8 cellular contexts compared by ENCODE assay signal in genomic region chr17:1492249-1493206, GRCh38. TPM values are rescaled to one million over a fixed set of nuclear protein-coding genes. Genes with fewer than 3 reads are reported as not detected.
DNase-seq lines count a peak whose midpoint lies in the region; ATAC-seq lines count a peak whose summit lies in the region.

Gene MYO1C, minus strand, starts transcription at chr17:1492686. Its CDS starts 199 bp downstream, at chr17:1492487.

- peak within 1 kb of the TSS; percentile 53 for H3K18ac ChIP-seq in mesendoderm (ENCODE audit: low read length)

- H2AK5ac ChIP-seq in mesendoderm (ENCODE audit: low read length) = peak within 1 kb of the TSS; percentile 55

- no peak within 1 kb of the TSS for H4K8ac ChIP-seq in mesendoderm (ENCODE audit: low read depth, low read length)

- H3K4me1 ChIP-seq in Karpas-422 (ENCODE audit: low read length) (peaks cover 27% of the 10 kb centered on the region), mesendoderm (ENCODE audit: control insufficient read depth, low read depth, low read length) (peaks cover 2% of the 10 kb centered on the region)

- H3K4me2 ChIP-seq in Karpas-422 (ENCODE audit: low read depth, low read length, poor library complexity, severe bottlenecking) (peak within 1 kb of the TSS; percentile 74), mesendoderm (ENCODE audit: low read length) (peak within 1 kb of the TSS; percentile 85)

- peak within 1 kb of the TSS; percentile 56 for H3K23ac ChIP-seq in mesendoderm (ENCODE audit: low read length)

- H2AFZ ChIP-seq in Karpas-422 (ENCODE audit: low read length) = peak within 1 kb of the TSS; percentile 61

- H3K79me2 ChIP-seq in Karpas-422 (ENCODE audit: low read length) (no peaks in the 10 kb centered on the region), mesendoderm (ENCODE audit: control insufficient read depth, insufficient read depth, low read length) (peaks cover 4% of the 10 kb centered on the region)

- no peaks in the 10 kb centered on the region for H3K36me3 ChIP-seq in Karpas-422 (ENCODE audit: insufficient read depth, low read length)
- H3K36me3 ChIP-seq in mesendoderm (ENCODE audit: control insufficient read depth, insufficient read depth, low read length) = peaks cover 2% of the 10 kb centered on the region

- H3K27ac ChIP-seq in Karpas-422 (ENCODE audit: low read length) (no peak within 1 kb of the TSS), mesendoderm (ENCODE audit: low read depth, low read length) (peak within 1 kb of the TSS; percentile 13)

- H2BK15ac ChIP-seq in mesendoderm (replicated peaks; ENCODE audit: low read depth) = no peak within 1 kb of the TSS

- H3K4ac ChIP-seq in mesendoderm (ENCODE audit: low read depth, low read length) = peak within 1 kb of the TSS; percentile 66

- no peak within 1 kb of the TSS for H2BK5ac ChIP-seq in mesendoderm (ENCODE audit: low read length)

- no peaks in the 10 kb centered on the region for H3K9me3 ChIP-seq in Karpas-422 (ENCODE audit: low read length)

- H4K20me1 ChIP-seq in Karpas-422 (ENCODE audit: insufficient read depth, low read depth, low read length) = no peaks in the 10 kb centered on the region

- no peaks in the 10 kb centered on the region for H3K27me3 ChIP-seq in Karpas-422 (ENCODE audit: low read length)
- no peaks in the 10 kb centered on the region for H3K27me3 ChIP-seq in mesendoderm (ENCODE audit: insufficient read depth, low read length, poor library complexity)

- DNase-seq in A172 (ENCODE audit: low spot score) = no peak
- DNase-seq in Karpas-422 = no peak
- DNase-seq in dermis blood vessel endothelial cell = peak; percentile 50
- peak; percentile 62 for DNase-seq in mesendoderm
- DNase-seq in ureter (ENCODE audit: low spot score) = no peak
- DNase-seq in LoVo (ENCODE audit: low spot score) = no peak
- no peak for DNase-seq in activated effector memory CD4-positive, alpha-beta T cell treated with Interleukin-2 at 50 U/mL for 16 hours

- H3K79me1 ChIP-seq in mesendoderm (ENCODE audit: low read length) = peaks cover 3% of the 10 kb centered on the region

- no peak within 1 kb of the TSS for H2BK120ac ChIP-seq in mesendoderm (ENCODE audit: low read depth, low read length)

- no peak within 1 kb of the TSS for H4K5ac ChIP-seq in mesendoderm (ENCODE audit: low read length)

- H3K56ac ChIP-seq in mesendoderm (ENCODE audit: low read length) = peak within 1 kb of the TSS; percentile 94

- H3K9ac ChIP-seq in Karpas-422 (ENCODE audit: low read length) (peak within 1 kb of the TSS; percentile 76), mesendoderm (ENCODE audit: low read length) (peak within 1 kb of the TSS; percentile 98)

- no CpG with 5 or more reads among the region's 35 CpGs for WGBS in mesendoderm (ENCODE audit: extremely low coverage, insufficient coverage, low lambda C conversion rate)

- no peak for ATAC-seq in HG02981 (IDR thresholded peaks at IDR 0.05; ENCODE audit: unreplicated experiment)

- H3K9me2 ChIP-seq in Karpas-422 (replicated peaks; ENCODE audit: insufficient read depth, low read length) = no peaks in the 10 kb centered on the region

- H3K4me3 ChIP-seq in Karpas-422 (ENCODE audit: low read length) (peak within 1 kb of the TSS; percentile 68; the same call in 1 of the 2 replicates), mesendoderm (ENCODE audit: low read length) (peak within 1 kb of the TSS; percentile 84)

RNA-seq across cellular contexts. Expression of gene MYO1C, which starts in this region (rescaled TPM):
- 148 and 155 TPM in 2 replicates for total RNA-seq in A172 (2014; rRNA removed; shearing (Covaris generic))
- total RNA-seq in Karpas-422 (2014; rRNA removed; shearing (Covaris generic); ENCODE audit: low replicate concordance) = 14.7 and 20.5 TPM in 2 replicates
- 193 and 439 TPM in 2 replicates for total RNA-seq in dermis blood vessel endothelial cell
- polyA plus RNA-seq in mesendoderm (2013, experiment 1 of 2) = 35.2 TPM
- 36.4 TPM for polyA plus RNA-seq in mesendoderm (2013, experiment 2 of 2)
- 243 TPM for total RNA-seq in ureter

Comparison
In these comparisons a context has a peak if more than half of its experiments do, and no peak if none do; other contexts are left out.
1. DNase-seq: peak in dermis blood vessel endothelial cell (single experiment) and mesendoderm (single experiment); none in A172 (single experiment), Karpas-422 (single experiment), ureter (single experiment), LoVo (single experiment) and activated effector memory CD4-positive, alpha-beta T cell treated with Interleukin-2 at 50 U/mL for 16 hours (single experiment).